5 cellular contexts compared by ENCODE assay signal in the genomic region with DNA sequence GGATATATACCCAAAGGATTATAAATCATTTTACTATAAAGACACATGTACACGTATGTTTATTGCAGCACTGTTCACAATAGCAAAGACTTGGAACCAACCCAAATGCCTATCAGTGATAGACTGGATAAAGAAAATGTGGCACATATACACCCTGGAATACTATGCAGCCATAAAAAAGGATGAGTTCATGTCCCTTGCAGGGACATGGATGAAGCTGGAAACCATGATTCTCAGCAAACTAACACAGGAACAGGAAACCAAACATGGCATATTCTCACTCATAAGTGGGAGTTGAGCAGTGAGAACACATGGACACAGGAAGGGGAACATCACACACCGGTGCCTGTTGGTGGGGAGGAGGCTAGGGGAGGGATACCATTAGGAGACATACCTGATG.
A peak's percentile ranks its signal among the peaks of the same experiment; 100 is the strongest.
DNase-seq lines count a peak whose midpoint lies in the region; ATAC-seq, FAIRE-seq and TF ChIP-seq lines count a peak whose summit lies in the region.
"Not testable (repeated sequence)": the region's sequence is repeated elsewhere in the genome, so short reads cannot be mapped to it uniquely, and the experiment has no call there.

No MANE protein-coding gene starts in this region.

- H3K36me3 ChIP-seq in HEK293 (ENCODE audit: control insufficient read depth in 2 of 2, insufficient read depth in 1 of 2, low read length in 2 of 2); K562 (ENCODE audit: control insufficient read depth, insufficient read depth, low read length); HepG2 (replicated peaks in 1 of 2; ENCODE audit: control insufficient read depth in 1 of 2, insufficient read depth in 2 of 2, low read length in 2 of 2): not testable (repeated sequence)

- DNase-seq in A549 (ENCODE audit: low read depth in 1 of 2, low spot score in 1 of 2); WTC11 (ENCODE audit: low spot score); K562 (ENCODE audit: extremely low read depth in 1 of 4, low spot score in 3 of 4); HepG2 (ENCODE audit: low spot score): not testable (repeated sequence)

- not testable (repeated sequence) for TF ChIP-seq CTCF in A549 (IDR thresholded peaks at IDR 0.05); HEK293 (tag by site-specific recombination; IDR thresholded peaks at IDR 0.05); WTC11 (IDR thresholded peaks at IDR 0.05); K562 (IDR thresholded peaks at IDR 0.05 in 2 of 3, conservative IDR thresholded peaks at IDR 0.05 in 1 of 3; ENCODE audit: insufficient read depth in 2 of 3, low read depth in 1 of 3, low read length in 3 of 3); HepG2 (CRISPR knock-in tag; IDR thresholded peaks at IDR 0.05)

- H3K79me2 ChIP-seq in K562 (ENCODE audit: control insufficient read depth, insufficient read depth, low read length); HepG2 (ENCODE audit: insufficient read depth, low read length): not testable (repeated sequence)

- not testable (repeated sequence) for H3K27ac Mint-ChIP-seq in WTC11

- peaks cover 12% of the 10 kb centered on the region for H3K9me3 Mint-ChIP-seq in WTC11

- FAIRE-seq in A549 (lab: Jason Lieb, UNC); K562 (lab: Jason Lieb, UNC); HepG2 (lab: Jason Lieb, UNC): not testable (repeated sequence)

- not testable (repeated sequence) for H3K27me3 Mint-ChIP-seq in WTC11 (ENCODE audit: low read depth)

- not testable (repeated sequence) for TF ChIP-seq RAD21 in A549 (conservative IDR thresholded peaks at IDR 0.05 in 1 of 2, IDR thresholded peaks at IDR 0.05 in 1 of 2); K562 (CRISPR knock-in tag; conservative IDR thresholded peaks at IDR 0.05 in 1 of 2, IDR thresholded peaks at IDR 0.05 in 1 of 2); HepG2 (CRISPR knock-in tag; IDR thresholded peaks at IDR 0.05)

- H3K4me1 ChIP-seq in A549; HEK293 (ENCODE audit: control insufficient read depth, insufficient read depth, low read length); K562 (replicated peaks in 1 of 2; ENCODE audit: control insufficient read depth in 2 of 2, insufficient read depth in 2 of 2, low read length in 2 of 2); HepG2 (ENCODE audit: insufficient read depth, low read length): not testable (repeated sequence)

- H3K4me1 Mint-ChIP-seq in WTC11, result peaks cover 22% of the 10 kb centered on the region

- not testable (repeated sequence) for H3K4me3 ChIP-seq in A549; HEK293 (ENCODE audit: low read depth, low read length); K562; HepG2 (replicated peaks in 1 of 3; ENCODE audit: insufficient read depth in 1 of 3, low read depth in 2 of 3, low read length in 3 of 3)

- POLR2A ChIA-PET in A549 (lab: Yijun Ruan, JAX); HEK293 (lab: Yijun Ruan, JAX); WTC11 (lab: Charles Lee); K562 (lab: Yijun Ruan, JAX); HepG2 (lab: Yijun Ruan, JAX): not testable (repeated sequence)

- not testable (repeated sequence) for TF ChIP-seq EP300 in A549 (IDR thresholded peaks at IDR 0.05); K562 (IDR thresholded peaks at IDR 0.05; ENCODE audit: low read length); HepG2 (IDR thresholded peaks at IDR 0.05; ENCODE audit: low read depth in 2 of 2, low read length in 2 of 2); HepG2 (CRISPR knock-in tag; IDR thresholded peaks at IDR 0.05; ENCODE audit: borderline replicate concordance)

- WGBS in A549 (ENCODE audit: missing lambda C conversion rate), result 89% methylated on average over 2 of the region's 2 CpGs
- WGBS in K562 (ENCODE audit: insufficient coverage, low coverage, missing lambda C conversion rate), result 100% methylated on average over 2 of the region's 2 CpGs
- WGBS in HepG2 (ENCODE audit: low lambda C conversion rate), result 98% methylated on average over 2 of the region's 2 CpGs

- not testable (repeated sequence) for H3K4me3 Mint-ChIP-seq in WTC11

- not testable (repeated sequence) for H3K27me3 ChIP-seq in K562 (ENCODE audit: control insufficient read depth in 2 of 2, insufficient read depth in 2 of 2, low read length in 2 of 2); HepG2 (ENCODE audit: control insufficient read depth in 1 of 2, insufficient read depth in 2 of 2, low read length in 2 of 2)

- not testable (repeated sequence) for TF ChIP-seq POLR2A in A549 (IDR thresholded peaks at IDR 0.05; ENCODE audit: low read length); K562 (conservative IDR thresholded peaks at IDR 0.05); HepG2 (IDR thresholded peaks at IDR 0.05; ENCODE audit: insufficient read depth in 1 of 2, low read depth in 2 of 2, low read length in 2 of 2)

- BruUV-seq in K562 (replicated peaks; lab: Mats Ljungman, UMichigan); HepG2 (replicated peaks; lab: Mats Ljungman, UMichigan): not testable (repeated sequence)

- not testable (repeated sequence) for H2AFZ ChIP-seq in K562 (ENCODE audit: low read depth, low read length); HepG2 (ENCODE audit: low read length)

- H3K36me3 Mint-ChIP-seq in WTC11, result not testable (repeated sequence)

- CTCF ChIA-PET in A549 (lab: Yijun Ruan, JAX); HEK293 (lab: Yijun Ruan, JAX); WTC11 (lab: Charles Lee); K562 (lab: Yijun Ruan, JAX; ENCODE audit: low intra/inter-chr PET ratio); HepG2 (lab: Yijun Ruan, JAX; ENCODE audit: low intra/inter-chr PET ratio, low total read pairs): not testable (repeated sequence)

- ATAC-seq in A549, WTC11, K562, HepG2: not testable (repeated sequence)

- not testable (repeated sequence) for H3K9ac ChIP-seq in K562 (ENCODE audit: insufficient read depth in 1 of 2, low read depth in 2 of 2, low read length in 2 of 2); HepG2 (ENCODE audit: insufficient read depth, low read depth, low read length)

- H3K9me1 ChIP-seq in K562 (ENCODE audit: control insufficient read depth, insufficient read depth, low read length), result not testable (repeated sequence)

- intact Hi-C loops in K562 (cut with micrococcal nuclease); HepG2 (cut with micrococcal nuclease; ENCODE audit: unreplicated experiment): not testable (repeated sequence)

- H3K9me3 ChIP-seq in A549; HEK293 (ENCODE audit: control insufficient read depth, insufficient read depth, low read depth, low read length); K562 (replicated peaks; ENCODE audit: control insufficient read depth, insufficient read depth, low read depth, low read length); HepG2 (ENCODE audit: low read length): not testable (repeated sequence)

- not testable (repeated sequence) for H3K27ac ChIP-seq in A549; HEK293 (ENCODE audit: extremely low read depth, low read depth, low read length); K562 (ENCODE audit: extremely low read depth, low read depth, low read length); HepG2 (ENCODE audit: extremely low read length, insufficient read depth, low read length)

- not testable (repeated sequence) for H4K20me1 ChIP-seq in K562 (replicated peaks; ENCODE audit: control insufficient read depth, insufficient read depth, low read length); HepG2 (ENCODE audit: insufficient read depth, low read length)

- H3K4me2 ChIP-seq in A549; K562 (ENCODE audit: insufficient read depth, low read length); HepG2 (ENCODE audit: low read depth, low read length): not testable (repeated sequence)

- in situ Hi-C loops in K562 (cut with MboI); HepG2 (cut with HindIII; ENCODE audit: extremely low pct_ligation_motif_present, low pct_unique_long_range_greater_than_20kb): not testable (repeated sequence)

TF ChIP-seq in A549, 52 proteins besides CTCF, POLR2A, EP300 and RAD21:
- TF ChIP-seq KDM1A (IDR thresholded peaks at IDR 0.05; ENCODE audit: low read depth), result peak; percentile 67; the same call in 1 of the 2 replicates

TF ChIP-seq in HEK293, 187 proteins besides CTCF, POLR2A, EP300 and RAD21:
- peak; percentile 91 for TF ChIP-seq ZNF146 (tag by site-specific recombination; IDR thresholded peaks at IDR 0.05)

TF ChIP-seq in WTC11, 78 proteins besides CTCF, POLR2A, EP300 and RAD21:
- TF ChIP-seq GTF2I (CRISPR knock-in tag; conservative IDR thresholded peaks at IDR 0.05), result 0 out of 2 replicates have a peak, but pooled peaks have one; percentile 13
TF ChIP-seq in WTC11: peak in this region for 1; not testable (repeated sequence) for 77.

TF ChIP-seq in K562, 482 proteins besides CTCF, POLR2A, EP300 and RAD21:
- TF ChIP-seq SMARCA5 (IDR thresholded peaks at IDR 0.05) (0 out of 2 replicates have a peak, but pooled peaks have one; percentile 36), ZNF146 (CRISPR knock-in tag; IDR thresholded peaks at IDR 0.05; ENCODE audit: unreplicated experiment) (peak; percentile 82)

TF ChIP-seq in HepG2, 621 proteins besides CTCF, POLR2A, EP300 and RAD21:
- TF ChIP-seq ZMYM3 (CRISPR knock-in tag; IDR thresholded peaks at IDR 0.05), result peak; percentile 65; the same call in 1 of the 2 replicates
